8 cellular contexts compared by ENCODE assay signal in genomic region chr9:41359116-41359515, GRCh38.
A peak's percentile ranks its signal among the peaks of the same experiment; 100 is the strongest.
DNase-seq lines count a peak whose midpoint lies in the region; FAIRE-seq and TF ChIP-seq lines count a peak whose summit lies in the region.
"Not testable (repeated sequence)": the region's sequence is repeated elsewhere in the genome, so short reads cannot be mapped to it uniquely, and the experiment has no call there.

No MANE protein-coding gene starts in this region.

- not testable (repeated sequence) for H3K27me3 Mint-ChIP-seq in type B pancreatic cell

- in situ Hi-C loops in SK-MEL-5 (cut with HindIII; ENCODE audit: low pct_unique_long_range_greater_than_20kb, low sequenced_read_pairs): not testable (repeated sequence)

- not testable (repeated sequence) for H3K9me3 Mint-ChIP-seq in type B pancreatic cell

- H3K36me3 ChIP-seq in KOPT-K1 (ENCODE audit: insufficient read depth, low read length); endothelial cell of umbilical vein (ENCODE audit: control insufficient read depth in 2 of 2, extremely low read depth in 1 of 2, insufficient read depth in 2 of 2, low read length in 2 of 2); trophoblast cell (ENCODE audit: control insufficient read depth in 1 of 2, insufficient read depth in 2 of 2, low read length in 2 of 2): not testable (repeated sequence)

- H3K9me1 ChIP-seq in endothelial cell of umbilical vein (replicated peaks; ENCODE audit: control insufficient read depth, extremely low read depth, insufficient read depth, low read length): not testable (repeated sequence)

- not testable (repeated sequence) for FAIRE-seq in endothelial cell of umbilical vein (lab: Jason Lieb, UNC)

- H3K9me3 ChIP-seq in KOPT-K1 (ENCODE audit: insufficient read depth, low read length, poor library complexity, severe bottlenecking); endothelial cell of umbilical vein (replicated peaks; ENCODE audit: control insufficient read depth, insufficient read depth, low read length); trophoblast cell (ENCODE audit: insufficient read depth, low read depth, low read length): not testable (repeated sequence)

- H4K12ac ChIP-seq in trophoblast cell (ENCODE audit: low read depth, low read length): not testable (repeated sequence)

- WGBS in trophoblast cell (ENCODE audit: extremely low coverage, insufficient coverage, insufficient read length): no CpG with 5 or more reads among the region's 27 CpGs

- H4K20me1 ChIP-seq in endothelial cell of umbilical vein (replicated peaks; ENCODE audit: control insufficient read depth, extremely low read depth, insufficient read depth, low read length): not testable (repeated sequence)

- H3K27ac ChIP-seq in KOPT-K1 (ENCODE audit: low read depth, low read length, poor library complexity, severe bottlenecking) (peak overlapping the region; percentile 62), endothelial cell of umbilical vein (ENCODE audit: insufficient read depth, low read depth, low read length) (peak overlapping the region; percentile 60)
- H3K27ac ChIP-seq in trophoblast cell (ENCODE audit: low read depth, low read length): not testable (repeated sequence)

- H2AFZ ChIP-seq in endothelial cell of umbilical vein (ENCODE audit: low read depth, low read length) (peak overlapping the region; percentile 90), trophoblast cell (ENCODE audit: insufficient read depth, low read length, poor library complexity) (peak overlapping the region; percentile 10)

- peak overlapping the region; percentile 68 for H3K27ac Mint-ChIP-seq in type B pancreatic cell

- TF ChIP-seq CTCF in endothelial cell of umbilical vein (IDR thresholded peaks at IDR 0.05; ENCODE audit: extremely low read depth in 1 of 2, insufficient read depth in 1 of 2, low read depth in 1 of 2, low read length in 2 of 2); type B pancreatic cell (conservative IDR thresholded peaks at IDR 0.05): not testable (repeated sequence)

- peak overlapping the region; percentile 8 for H4K91ac ChIP-seq in trophoblast cell (ENCODE audit: low read depth, low read length)

- H3K79me1 ChIP-seq in trophoblast cell (ENCODE audit: low read length): not testable (repeated sequence)

- dilution Hi-C loops in endothelial cell of umbilical vein (cut with MboI; ENCODE audit: extremely low pct_ligation_motif_present, low sequenced_read_pairs): not testable (repeated sequence)

- H3K27me3 ChIP-seq in endothelial cell of umbilical vein (ENCODE audit: control insufficient read depth in 2 of 2, insufficient read depth in 2 of 2, low read length in 2 of 2); trophoblast cell (ENCODE audit: insufficient read depth, low read length): not testable (repeated sequence)

- H3K79me2 ChIP-seq in endothelial cell of umbilical vein (ENCODE audit: control insufficient read depth, insufficient read depth, low read length); trophoblast cell (ENCODE audit: control insufficient read depth, insufficient read depth, low read length, poor library complexity): not testable (repeated sequence)

- peak overlapping the region; percentile 95 for H3K4me3 Mint-ChIP-seq in type B pancreatic cell

- H2BK120ac ChIP-seq in trophoblast cell (ENCODE audit: insufficient read depth, low read length, poor library complexity): not testable (repeated sequence)

- not testable (repeated sequence) for H3K4ac ChIP-seq in trophoblast cell (ENCODE audit: low read depth, low read length)

- not testable (repeated sequence) for BruUV-seq in endothelial cell of umbilical vein (replicated peaks; lab: Mats Ljungman, UMichigan)

- peak overlapping the region; percentile 32 for H4K8ac ChIP-seq in trophoblast cell (ENCODE audit: low read depth, low read length)

- DNase-seq in GDM1 (lab: John Stamatoyannopoulos, UW) (peak; percentile 3), SK-MEL-5 (ENCODE audit: low read depth, low spot score) (peak; percentile 22), endothelial cell of umbilical vein (ENCODE audit: low read depth, low spot score) (peak; percentile 62), kidney glomerular epithelial cell (lab: John Stamatoyannopoulos, UW) (peak; percentile 44), trophoblast cell (peak in 1 of 2 donors; percentile 15)
- DNase-seq in activated naive CD4-positive, alpha-beta T cell treated with Interleukin-2 at 50 U/mL for 16 hours: peak; percentile 32
- not testable (repeated sequence) for DNase-seq in type B pancreatic cell (ENCODE audit: extremely low spot score, unreplicated experiment)

- not testable (repeated sequence) for H3K4me1 Mint-ChIP-seq in type B pancreatic cell (ENCODE audit: unreplicated experiment)

- H3K23ac ChIP-seq in trophoblast cell (ENCODE audit: low read length): not testable (repeated sequence)

- not testable (repeated sequence) for TF ChIP-seq POLR2A in endothelial cell of umbilical vein (IDR thresholded peaks at IDR 0.05; ENCODE audit: low read depth, low read length)

- H2BK12ac ChIP-seq in trophoblast cell (ENCODE audit: low read length): not testable (repeated sequence)

- CTCF ChIA-PET in endothelial cell of umbilical vein (lab: Charles Lee): not testable (repeated sequence)

- H3K36me3 Mint-ChIP-seq in type B pancreatic cell: not testable (repeated sequence)

- H3K4me1 ChIP-seq in endothelial cell of umbilical vein (ENCODE audit: control insufficient read depth, extremely low read depth, insufficient read depth, low read length); trophoblast cell (ENCODE audit: control insufficient read depth in 1 of 2, insufficient read depth in 2 of 2, low read length in 2 of 2): not testable (repeated sequence)

- POLR2A ChIA-PET in endothelial cell of umbilical vein (lab: Charles Lee): not testable (repeated sequence)

- not testable (repeated sequence) for H2BK5ac ChIP-seq in trophoblast cell (ENCODE audit: low read depth, low read length, poor library complexity)

- not testable (repeated sequence) for H2AK5ac ChIP-seq in trophoblast cell (ENCODE audit: low read length)

- H3K9ac ChIP-seq in endothelial cell of umbilical vein (replicated peaks; ENCODE audit: extremely low read depth, insufficient read depth, low read length); trophoblast cell (ENCODE audit: low read length): not testable (repeated sequence)

- H3K14ac ChIP-seq in trophoblast cell (ENCODE audit: low read length): peak overlapping the region; percentile 5

- peak overlapping the region; percentile 2 for H3K4me2 ChIP-seq in endothelial cell of umbilical vein (ENCODE audit: insufficient read depth, low read length)
- peak overlapping the region; percentile 80 for H3K4me2 ChIP-seq in trophoblast cell (ENCODE audit: low read length)

- intact Hi-C loops in endothelial cell of umbilical vein (cut with micrococcal nuclease): not testable (repeated sequence)

- H3K18ac ChIP-seq in trophoblast cell (ENCODE audit: low read length): not testable (repeated sequence)

- H3K4me3 ChIP-seq in endothelial cell of umbilical vein (replicated peaks in 1 of 3; ENCODE audit: insufficient read depth in 1 of 3, low read depth in 1 of 3, low read length in 3 of 3) (peak overlapping the region; percentile 44 to 81 (median 50)), trophoblast cell (ENCODE audit: low read depth, low read length) (peak overlapping the region; percentile 79)
